20 cellular contexts compared by ENCODE assay signal in the genomic region with DNA sequence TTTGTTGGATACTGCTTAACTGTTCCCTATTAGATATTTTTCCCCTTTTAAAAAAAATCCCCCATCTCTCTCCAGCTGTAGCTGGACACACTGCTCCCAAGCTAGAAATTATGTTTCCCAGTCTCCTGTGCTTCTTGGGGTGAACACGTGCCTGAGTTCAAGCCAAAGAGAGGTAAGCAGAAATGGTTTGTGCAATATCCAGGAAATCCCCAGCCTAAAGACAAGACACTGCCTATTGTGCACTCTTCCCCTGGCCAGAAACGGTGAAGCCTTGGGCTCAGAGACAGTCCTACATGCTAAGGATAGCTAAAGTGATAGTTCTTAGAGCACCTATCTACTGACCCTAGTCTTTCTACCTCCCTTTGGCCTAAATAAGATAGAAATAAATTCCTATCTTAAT.
DNase-seq lines count a peak whose midpoint lies in the region; ATAC-seq, FAIRE-seq and TF ChIP-seq lines count a peak whose summit lies in the region.
"Had no signal": no experiment of that assay in that cellular context is flagged by ENCODE, and none has a peak within 500 bp of the region (broad histone marks: within the 10 kb centered on the region; RNA-seq: fewer than 3 reads in every experiment).

No MANE protein-coding gene starts in this region.

- SMC1A ChIA-PET in GM12878 (lab: Charles Lee; ENCODE audit: uncharacterized antibody, unreplicated experiment): interaction anchor here (1.0 to 1.7 kb wide), 2 partner anchors 14 to 16 kb away, joined by 3 to 4 read pairs; no protein-coding TSS in a partner anchor

- no peaks in the 10 kb centered on the region for H4K20me1 ChIP-seq in GM12878 (ENCODE audit: control insufficient read depth, insufficient read depth)

- H3K9me3 ChIP-seq in GM12878 (replicated peaks; ENCODE audit: control insufficient read depth, insufficient read depth, low read length) (no peaks in the 10 kb centered on the region), trophoblast cell (ENCODE audit: insufficient read depth, low read depth, low read length) (peaks cover 1% of the 10 kb centered on the region)
- H3K9me3 ChIP-seq: BE2C, Caco-2 had no signal

- TF ChIP-seq CTCF in GM12878 (IDR thresholded peaks at IDR 0.05 in 2 of 3, conservative IDR thresholded peaks at IDR 0.05 in 1 of 3; ENCODE audit: control insufficient read depth in 2 of 3, extremely low read depth in 1 of 3, insufficient read depth in 1 of 3, low read depth in 3 of 3, low read length in 3 of 3): no peak
- no peak for TF ChIP-seq CTCF in foreskin keratinocyte (conservative IDR thresholded peaks at IDR 0.05)
- TF ChIP-seq CTCF in activated CD8-positive, alpha-beta T cell treated with anti-CD3 and anti-CD28 coated beads for 36 hours (IDR thresholded peaks at IDR 0.05): no peak

- H3K14ac ChIP-seq in trophoblast cell (ENCODE audit: low read length): no peak overlapping the region

- no peak overlapping the region for H3K27ac Mint-ChIP-seq in activated CD8-positive, alpha-beta T cell treated with anti-CD3 and anti-CD28 coated beads for 36 hours
- H3K27ac Mint-ChIP-seq: CD4-positive, alpha-beta T cell had no signal

- no peak overlapping the region for H3K18ac ChIP-seq in trophoblast cell (ENCODE audit: low read length)

- no peak overlapping the region for H3K4me3 Mint-ChIP-seq in activated CD8-positive, alpha-beta T cell treated with anti-CD3 and anti-CD28 coated beads for 36 hours
- H3K4me3 Mint-ChIP-seq: CD4-positive, alpha-beta T cell had no signal

- H4K12ac ChIP-seq in trophoblast cell (ENCODE audit: low read depth, low read length): no peak overlapping the region

- H3K36me3 ChIP-seq in GM12878 (ENCODE audit: control insufficient read depth in 2 of 2, insufficient read depth in 2 of 2, low read length in 1 of 2) (no peaks in the 10 kb centered on the region), trophoblast cell (ENCODE audit: control insufficient read depth in 1 of 2, insufficient read depth in 2 of 2, low read length in 2 of 2) (no peaks in the 10 kb centered on the region)
- H3K36me3 ChIP-seq: BE2C had no signal

- RAD21 ChIA-PET in GM12878 (lab: Charles Lee; ENCODE audit: unreplicated experiment): no interaction called here

- no peak for TF ChIP-seq EP300 in GM12878 (IDR thresholded peaks at IDR 0.05; ENCODE audit: borderline replicate concordance in 1 of 2, control insufficient read depth in 1 of 2, low read depth in 2 of 2, low read length in 2 of 2)

- H3K23ac ChIP-seq in trophoblast cell (ENCODE audit: low read length): no peak overlapping the region

- H3K79me1 ChIP-seq in trophoblast cell (ENCODE audit: low read length): no peaks in the 10 kb centered on the region

- H2BK120ac ChIP-seq in trophoblast cell (ENCODE audit: insufficient read depth, low read length, poor library complexity): no peak overlapping the region

- H2BK5ac ChIP-seq in trophoblast cell (ENCODE audit: low read depth, low read length, poor library complexity): no peak overlapping the region

- H3K27me3 Mint-ChIP-seq in activated CD8-positive, alpha-beta T cell treated with anti-CD3 and anti-CD28 coated beads for 36 hours: no peaks in the 10 kb centered on the region
- H3K27me3 Mint-ChIP-seq: CD4-positive, alpha-beta T cell had no signal

- no TSS peak for BruUV-seq in GM12878 (replicated peaks; lab: Mats Ljungman, UMichigan)

- H2AFZ ChIP-seq in GM12878 (ENCODE audit: control insufficient read depth, low read depth, low read length) (no peak overlapping the region), trophoblast cell (ENCODE audit: insufficient read depth, low read length, poor library complexity) (no peak overlapping the region)
- H2AFZ ChIP-seq: GM23248 had no signal

- FAIRE-seq in GM12878 (lab: Jason Lieb, UNC) (no peak), H54 (lab: Jason Lieb, UNC) (no peak)
- FAIRE-seq: A204.1, D721Med, G401.6, GM12892, GM18507, HepG2 had no signal

- no peak overlapping the region for H2AK5ac ChIP-seq in trophoblast cell (ENCODE audit: low read length)

- no peak overlapping the region for H4K8ac ChIP-seq in trophoblast cell (ENCODE audit: low read depth, low read length)

- H3K36me3 Mint-ChIP-seq in activated CD8-positive, alpha-beta T cell treated with anti-CD3 and anti-CD28 coated beads for 36 hours (ENCODE audit: low read depth): no peaks in the 10 kb centered on the region

- POLR2A ChIA-PET in GM12878 (lab: Charles Lee): no interaction called here
- POLR2A ChIA-PET in activated CD8-positive, alpha-beta T cell treated with anti-CD3 and anti-CD28 coated beads for 36 hours (lab: Charles Lee): no interaction called here

- no peaks in the 10 kb centered on the region for H3K4me1 Mint-ChIP-seq in activated CD8-positive, alpha-beta T cell treated with anti-CD3 and anti-CD28 coated beads for 36 hours (ENCODE audit: low read depth)

- 0% methylated on average over 2 of the region's 2 CpGs for whole genome bisulfite sequencing in GM12878 (ENCODE audit: insufficient coverage, insufficient replicate concordance, low lambda C conversion rate, missing lambda C conversion rate)
- no CpG with 5 or more reads among the region's 2 CpGs for WGBS in trophoblast cell (ENCODE audit: extremely low coverage, insufficient coverage, insufficient read length)

- peak overlapping the region; percentile 6 for H4K91ac ChIP-seq in trophoblast cell (ENCODE audit: low read depth, low read length)

- no peak for TF ChIP-seq POLR2A in GM12878 (IDR thresholded peaks at IDR 0.05; ENCODE audit: low read depth, low read length)
- TF ChIP-seq POLR2A in H54 (IDR thresholded peaks at IDR 0.05; ENCODE audit: low read depth, low read length): no peak

- TF ChIP-seq RAD21 in GM12878 (IDR thresholded peaks at IDR 0.05; ENCODE audit: insufficient read depth, low read depth, low read length): no peak

- H3K4me1 ChIP-seq in GM12878 (ENCODE audit: control insufficient read depth, insufficient read depth, low read length) (no peaks in the 10 kb centered on the region), foreskin keratinocyte (no peaks in the 10 kb centered on the region), trophoblast cell (ENCODE audit: control insufficient read depth in 1 of 2, insufficient read depth in 2 of 2, low read length in 2 of 2) (peaks cover 3% of the 10 kb centered on the region in 2 experiments)
- H3K4me1 ChIP-seq: BE2C, Caco-2 had no signal

- H3K4me2 ChIP-seq in GM12878 (ENCODE audit: control insufficient read depth, insufficient read depth) (no peak overlapping the region), trophoblast cell (ENCODE audit: low read length) (no peak overlapping the region)

- CTCF ChIA-PET in GM12878 (lab: Yijun Ruan, JAX): no interaction called here
- CTCF ChIA-PET in activated CD8-positive, alpha-beta T cell treated with anti-CD3 and anti-CD28 coated beads for 36 hours (lab: Charles Lee): no interaction called here

- no peak overlapping the region for H3K4ac ChIP-seq in trophoblast cell (ENCODE audit: low read depth, low read length)

- H3K27ac ChIP-seq in GM12878 (ENCODE audit: control insufficient read depth, insufficient read depth) (no peak overlapping the region), foreskin keratinocyte (no peak overlapping the region), trophoblast cell (ENCODE audit: low read depth, low read length) (no peak overlapping the region)
- H3K27ac ChIP-seq: GM23248 had no signal

- no peaks in the 10 kb centered on the region for H3K79me2 ChIP-seq in GM12878 (ENCODE audit: control insufficient read depth, insufficient read depth, low read length)
- H3K79me2 ChIP-seq in trophoblast cell (ENCODE audit: control insufficient read depth, insufficient read depth, low read length, poor library complexity): no peaks in the 10 kb centered on the region

- no peak overlapping the region for H3K4me3 ChIP-seq in GM12878
- H3K4me3 ChIP-seq in trophoblast cell (ENCODE audit: low read depth, low read length): no peak overlapping the region
- H3K4me3 ChIP-seq: GM23248 had no signal

- ATAC-seq in GM12878: peak; percentile 68
- ATAC-seq in foreskin keratinocyte: peak; percentile 31
- ATAC-seq in HG02571 (IDR thresholded peaks at IDR 0.05; ENCODE audit: unreplicated experiment): no peak
- ATAC-seq in activated CD8-positive, alpha-beta T cell treated with anti-CD3 and anti-CD28 coated beads for 36 hours: no peak
- ATAC-seq: HepG2 had no signal

- in situ Hi-C loops in SK-MEL-5 (cut with HindIII; ENCODE audit: low pct_unique_long_range_greater_than_20kb, low sequenced_read_pairs) (no loop called here), GM12878 (cut with MboI) (no loop called here)

- no peak overlapping the region for H2BK12ac ChIP-seq in trophoblast cell (ENCODE audit: low read length)

- no peaks in the 10 kb centered on the region for H3K27me3 ChIP-seq in GM12878 (replicated peaks in 1 of 2; ENCODE audit: control insufficient read depth in 2 of 2, insufficient read depth in 2 of 2, low read length in 1 of 2)
- no peaks in the 10 kb centered on the region for H3K27me3 ChIP-seq in foreskin keratinocyte
- no peaks in the 10 kb centered on the region for H3K27me3 ChIP-seq in trophoblast cell (ENCODE audit: insufficient read depth, low read length)
- H3K27me3 ChIP-seq: BE2C had no signal

- no peak overlapping the region for H3K9ac ChIP-seq in GM12878 (ENCODE audit: control insufficient read depth, insufficient read depth, low read length)
- H3K9ac ChIP-seq in trophoblast cell (ENCODE audit: low read length): no peak overlapping the region
- H3K9ac ChIP-seq: GM23248 had no signal

- intact Hi-C loops in GM12878 (cut with micrococcal nuclease; ENCODE audit: unreplicated experiment): no loop called here
- intact Hi-C loops in activated CD8-positive, alpha-beta T cell treated with anti-CD3 and anti-CD28 coated beads for 36 hours (cut with micrococcal nuclease): no loop called here

- DNase-seq in SK-MEL-5 (ENCODE audit: low read depth, low spot score) (peak; percentile 16), GM12878 (ENCODE audit: low read depth, low spot score) (no peak), foreskin keratinocyte (no peak), trophoblast cell (no peak), H54 (ENCODE audit: insufficient read length, low spot score) (no peak)
- no peak for DNase-seq in activated CD8-positive, alpha-beta T cell treated with anti-CD3 and anti-CD28 coated beads for 36 hours
- DNase-seq: ACHN; BE2C; C1 segment of cervical spinal cord; Caco-2; CD4-positive, alpha-beta T cell; GM23248; HCEC 1CT had no signal

- H3K9me3 Mint-ChIP-seq in activated CD8-positive, alpha-beta T cell treated with anti-CD3 and anti-CD28 coated beads for 36 hours: peaks cover 1% of the 10 kb centered on the region
- H3K9me3 Mint-ChIP-seq: CD4-positive, alpha-beta T cell had no signal

TF ChIP-seq in GM12878, 131 proteins besides CTCF, POLR2A, EP300 and RAD21 (continues in another document):
- TF ChIP-seq FOS (IDR thresholded peaks at IDR 0.05; ENCODE audit: borderline replicate concordance, extremely low read depth, insufficient read length): no peak

Comparison
In these comparisons a context has a peak if more than half of its experiments do, and no peak if none do; other contexts are left out.
1. ATAC-seq: peak in GM12878 (single experiment) and foreskin keratinocyte (single experiment); none in HG02571 (single experiment) and activated CD8-positive, alpha-beta T cell treated with anti-CD3 and anti-CD28 coated beads for 36 hours (single experiment).